In genomic region chr9:137275203-137275936, GRCh38 we compare ENCODE assay signal across 1 cellular context.
TF ChIP-seq lines count a peak whose summit lies in the region.

No MANE protein-coding gene starts in this region.

TF ChIP-seq in WTC11, 78 proteins besides CTCF, POLR2A, EP300 and RAD21 (continued from another document):
- TF ChIP-seq ARID4B (CRISPR knock-in tag; IDR thresholded peaks at IDR 0.05; ENCODE audit: borderline replicate concordance) (no peak), ELF4 (CRISPR knock-in tag; IDR thresholded peaks at IDR 0.05; ENCODE audit: low read depth) (no peak), SMAD3 (CRISPR knock-in tag; IDR thresholded peaks at IDR 0.05; ENCODE audit: borderline replicate concordance) (no peak), CBFB (CRISPR knock-in tag; IDR thresholded peaks at IDR 0.05; ENCODE audit: low read depth) (no peak), CREM (CRISPR knock-in tag; IDR thresholded peaks at IDR 0.05) (no peak)
